9 cellular contexts compared by ENCODE assay signal in genomic region chr2:202033317-202034248, GRCh38. TPM values are rescaled to one million over a fixed set of nuclear protein-coding genes. Genes with fewer than 3 reads are reported as not detected.
DNase-seq lines count a peak whose midpoint lies in the region; ATAC-seq, FAIRE-seq and TF ChIP-seq lines count a peak whose summit lies in the region.
"Had no signal": no experiment of that assay in that cellular context is flagged by ENCODE, and none has a peak within 500 bp of the region (broad histone marks: within the 10 kb centered on the region; RNA-seq: fewer than 3 reads in every experiment).

Gene FZD7, plus strand, starts transcription at chr2:202033855. Its CDS starts 793 bp downstream, at chr2:202034648.

- H3K4me1 Mint-ChIP-seq in immature natural killer cell, result peaks cover 13 to 14% of the 10 kb centered on the region in 2 donors

- WGBS in smooth muscle cell (ENCODE audit: low lambda C conversion rate), result under 1% methylated on average over 49 of the region's 109 CpGs

- H3K4me3 ChIP-seq in WI38 (ENCODE audit: low read depth, low read length), result peak within 1 kb of the TSS; percentile 93
- peak within 1 kb of the TSS; percentile 69 for H3K4me3 ChIP-seq in bronchial epithelial cell (ENCODE audit: low read depth, low read length)
- H3K4me3 ChIP-seq in smooth muscle cell, result peak within 1 kb of the TSS; percentile 75

- peaks cover 9 to 22% (median 14%) of the 10 kb centered on the region in 3 donors for H3K27me3 Mint-ChIP-seq in immature natural killer cell (ENCODE audit: low read depth in 3 of 3)

- peak within 1 kb of the TSS; percentile 79 for H3K9ac ChIP-seq in smooth muscle cell (ENCODE audit: low read depth)

- H3K79me2 ChIP-seq in smooth muscle cell (ENCODE audit: low read depth), result peaks cover 32% of the 10 kb centered on the region

- peak within 1 kb of the TSS; percentile 92 for H3K4me2 ChIP-seq in smooth muscle cell

- no peak for FAIRE-seq in bronchial epithelial cell (lab: Jason Lieb, UNC)

- peaks cover 7% of the 10 kb centered on the region for H3F3A ChIP-seq in smooth muscle cell (ENCODE audit: low read depth)

- DNase-seq in NCI-H146 (lab: John Stamatoyannopoulos, UW), result peak; percentile 45
- no peak for DNase-seq in NCI-H146 treated with DMSO at 0.1 percent for 48 hours (lab: John Stamatoyannopoulos, UW; ENCODE audit: unreplicated experiment)
- peak; percentile 3 for DNase-seq in NCI-H2029 treated with DMSO at 0.1 percent for 48 hours (lab: John Stamatoyannopoulos, UW)
- DNase-seq in bronchial epithelial cell (ENCODE audit: low read depth), result peak; percentile 63
- peak; percentile 79 to 82 (median 80) for DNase-seq in immature natural killer cell
- DNase-seq in smooth muscle cell (lab: John Stamatoyannopoulos, UW; ENCODE audit: unreplicated experiment), result peak; percentile 88
- DNase-seq: DND-41 had no signal

- H2AFZ ChIP-seq in smooth muscle cell (ENCODE audit: low read depth), result peak within 1 kb of the TSS; percentile 97

- H3K27me3 ChIP-seq in bronchial epithelial cell (ENCODE audit: control insufficient read depth, insufficient read depth, low read length) (peaks cover 17% of the 10 kb centered on the region), smooth muscle cell (ENCODE audit: low read depth) (no peaks in the 10 kb centered on the region)

- peak within 1 kb of the TSS; percentile 79 to 90 (median 89) for H3K4me3 Mint-ChIP-seq in immature natural killer cell

- H3K9me3 Mint-ChIP-seq in immature natural killer cell, result no peaks in the 10 kb centered on the region

- peak; percentile 75 for ATAC-seq in HG02852 (IDR thresholded peaks at IDR 0.05; ENCODE audit: unreplicated experiment)

- no peaks in the 10 kb centered on the region for H3K36me3 ChIP-seq in bronchial epithelial cell (ENCODE audit: control insufficient read depth, insufficient read depth, low read length)
- H3K36me3 ChIP-seq in smooth muscle cell (ENCODE audit: low read depth), result no peaks in the 10 kb centered on the region

- peak within 1 kb of the TSS in 1 of 6 donors; percentile 77 for H3K27ac Mint-ChIP-seq in immature natural killer cell

- H3K4me1 ChIP-seq in smooth muscle cell (ENCODE audit: low read depth), result peaks cover 44% of the 10 kb centered on the region

- no peaks in the 10 kb centered on the region for H3K9me3 ChIP-seq in smooth muscle cell (replicated peaks; ENCODE audit: low read depth)

- no peak for TF ChIP-seq CTCF in WI38 (IDR thresholded peaks at IDR 0.05; ENCODE audit: low read depth, low read length)
- TF ChIP-seq CTCF in bronchial epithelial cell (IDR thresholded peaks at IDR 0.05; ENCODE audit: insufficient read depth, low read length, severe bottlenecking), result peak; percentile 44
- peak; percentile 8 for TF ChIP-seq CTCF in smooth muscle cell (IDR thresholded peaks at IDR 0.05; ENCODE audit: borderline replicate concordance, insufficient read depth, poor library complexity, severe bottlenecking)

- no peaks in the 10 kb centered on the region for H3K36me3 Mint-ChIP-seq in immature natural killer cell

- H4K20me1 ChIP-seq in smooth muscle cell (ENCODE audit: low read depth), result peaks cover 36% of the 10 kb centered on the region

- H3K27ac ChIP-seq in smooth muscle cell (ENCODE audit: low read depth), result peak within 1 kb of the TSS; percentile 88

RNA-seq across cellular contexts. Expression of gene FZD7, which starts in this region (rescaled TPM):
- total RNA-seq in bronchial epithelial cell, result 1.8 and 2.3 TPM in 2 replicates
- under 1 TPM in 1 of 3 donors, not detected in 2; 0.31 TPM for polyA plus RNA-seq in immature natural killer cell
- total RNA-seq in smooth muscle cell, result 17.0 and 21.8 TPM in 2 replicates
- polyA plus RNA-seq in smooth muscle cell, result 10.9 and 14.8 TPM in 2 replicates

Comparison
In these comparisons a context has a peak if more than half of its experiments do, and no peak if none do; other contexts are left out.
1. Peak in DNase-seq in immature natural killer cell; RNA of the gene not detected or under 1 TPM.